ENCODE assay signal across 1 cellular context in genomic region chr1:50977575-50978143, GRCh38.
TF ChIP-seq lines count a peak whose summit lies in the region.

No MANE protein-coding gene starts in this region.

TF ChIP-seq in K562, 482 proteins besides CTCF, POLR2A, EP300 and RAD21 (continued from another document and continues in another):
- TF ChIP-seq ZBTB9 (CRISPR knock-in tag; IDR thresholded peaks at IDR 0.05): peak; percentile 65; the same call in 1 of the 2 replicates
- no peak for TF ChIP-seq ZNF354B (CRISPR knock-in tag; IDR thresholded peaks at IDR 0.05)
- no peak for TF ChIP-seq USF2 (CRISPR knock-in tag; IDR thresholded peaks at IDR 0.05)
- no peak for TF ChIP-seq TEAD1 (CRISPR knock-in tag; IDR thresholded peaks at IDR 0.05)
- TF ChIP-seq MED1 (CRISPR knock-in tag; IDR thresholded peaks at IDR 0.05; ENCODE audit: borderline replicate concordance): no peak
- TF ChIP-seq SRSF7 (optimal IDR thresholded peaks at IDR 0.05; ENCODE audit: low read depth, low read length): peak; percentile 70
- TF ChIP-seq CREB3 (tag; conservative IDR thresholded peaks at IDR 0.05; ENCODE audit: low read depth): 0 out of 2 replicates have a peak, but pooled peaks have one; percentile 46
- TF ChIP-seq TAF9B (IDR thresholded peaks at IDR 0.05; ENCODE audit: partially characterized antibody): peak; percentile 48
- TF ChIP-seq HDAC1 (IDR thresholded peaks at IDR 0.05): no peak
- no peak for TF ChIP-seq ARID3B (CRISPR knock-in tag; IDR thresholded peaks at IDR 0.05; ENCODE audit: borderline replicate concordance)
- TF ChIP-seq ZNF586 (CRISPR knock-in tag; conservative IDR thresholded peaks at IDR 0.05): no peak
- no peak for TF ChIP-seq ZNF609 (CRISPR knock-in tag; IDR thresholded peaks at IDR 0.05; ENCODE audit: borderline replicate concordance)
- TF ChIP-seq TEAD2 (tag; IDR thresholded peaks at IDR 0.05): no peak
- no peak for TF ChIP-seq SNIP1 (IDR thresholded peaks at IDR 0.05; ENCODE audit: low read depth)
- no peak for TF ChIP-seq SMARCB1 (IDR thresholded peaks at IDR 0.05; ENCODE audit: insufficient read length, low read depth)
- TF ChIP-seq GATA2 (CRISPR knock-in tag; IDR thresholded peaks at IDR 0.05): no peak
- no peak; the same call in 1 of the 2 replicates for TF ChIP-seq DMBX1 (CRISPR knock-in tag; IDR thresholded peaks at IDR 0.05; ENCODE audit: borderline replicate concordance)
- no peak for TF ChIP-seq OTX1 (CRISPR knock-in tag; IDR thresholded peaks at IDR 0.05)
- no peak for TF ChIP-seq KAT8 (IDR thresholded peaks at IDR 0.05; ENCODE audit: low read depth)
- TF ChIP-seq DEAF1 (CRISPR knock-in tag; IDR thresholded peaks at IDR 0.05): no peak
- TF ChIP-seq CUX1 (CRISPR knock-in tag; IDR thresholded peaks at IDR 0.05): no peak
- peak; percentile 79 for TF ChIP-seq ZNF589 (CRISPR knock-in tag; IDR thresholded peaks at IDR 0.05; ENCODE audit: low read depth)
- no peak for TF ChIP-seq ZNF407 (IDR thresholded peaks at IDR 0.05; ENCODE audit: low read depth)
- TF ChIP-seq YBX1 (IDR thresholded peaks at IDR 0.05): no peak
- no peak for TF ChIP-seq ETS2 (tag; IDR thresholded peaks at IDR 0.05; ENCODE audit: borderline replicate concordance, poor library complexity, severe bottlenecking)
- TF ChIP-seq ZNF511 (CRISPR knock-in tag; IDR thresholded peaks at IDR 0.05): peak; percentile 55; the same call in 1 of the 2 replicates
- TF ChIP-seq FOS (IDR thresholded peaks at IDR 0.05; ENCODE audit: extremely low read depth, insufficient read length): no peak
- TF ChIP-seq MECOM (CRISPR knock-in tag; IDR thresholded peaks at IDR 0.05): no peak
- TF ChIP-seq RBM34 (IDR thresholded peaks at IDR 0.05; ENCODE audit: borderline replicate concordance, insufficient read depth, low read length): 0 out of 2 replicates have a peak, but pooled peaks have one; percentile 33
